ENCODE assay signal across 8 cellular contexts in the genomic region with DNA sequence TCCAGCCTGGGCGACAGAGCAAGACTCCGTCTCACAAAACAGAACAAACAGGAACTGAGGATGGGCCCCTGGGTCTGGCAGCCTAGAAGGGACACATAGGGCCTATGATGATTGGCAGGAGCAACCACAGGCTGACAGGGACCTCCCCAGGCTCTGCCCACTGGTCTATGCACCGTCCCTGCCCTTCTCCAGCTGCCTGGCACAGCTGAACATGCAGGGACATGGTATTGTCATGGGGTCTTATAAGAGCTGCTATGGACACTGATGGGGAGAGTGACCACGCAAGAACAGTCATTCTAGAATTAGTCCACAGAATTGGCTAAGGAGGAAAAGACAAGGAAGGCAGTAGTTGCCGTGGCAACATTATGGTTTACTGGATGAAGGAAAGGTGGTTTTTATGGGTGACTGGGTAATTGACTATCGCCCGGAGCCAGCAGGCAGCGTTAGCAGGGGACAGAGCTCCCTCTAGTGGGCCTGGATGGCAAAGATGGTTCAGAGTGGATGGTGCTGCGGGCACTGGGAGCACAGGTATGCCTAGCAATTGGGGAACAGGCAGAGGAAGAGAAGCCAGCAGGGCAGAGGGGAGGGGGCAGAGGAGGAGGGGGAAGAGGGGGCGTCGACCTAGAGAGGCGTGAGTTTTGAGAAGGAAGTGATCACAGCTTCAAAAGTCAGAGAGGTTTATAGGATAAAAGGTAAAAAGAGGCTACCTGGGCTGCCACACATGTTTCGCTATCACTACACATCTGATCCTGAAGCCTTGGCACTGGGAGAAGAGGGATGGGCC. TPM values are rescaled to one million over a fixed set of nuclear protein-coding genes. Genes with fewer than 3 reads are reported as not detected.
A peak's percentile ranks its signal among the peaks of the same experiment; 100 is the strongest.
DNase-seq lines count a peak whose midpoint lies in the region; ATAC-seq and TF ChIP-seq lines count a peak whose summit lies in the region.

No MANE protein-coding gene starts in this region.

- TF ChIP-seq CTCF in progenitor cell of endocrine pancreas (IDR thresholded peaks at IDR 0.05; ENCODE audit: unreplicated experiment), result peak; percentile 83

- no peaks in the 10 kb centered on the region for H3K27me3 ChIP-seq in H7 (ENCODE audit: control insufficient read depth, insufficient read depth, low read length)

- H3K4me3 Mint-ChIP-seq in progenitor cell of endocrine pancreas (ENCODE audit: low read depth), result no peak overlapping the region

- peaks cover 2% of the 10 kb centered on the region for H3K4me1 Mint-ChIP-seq in progenitor cell of endocrine pancreas (ENCODE audit: low read depth)

- intact Hi-C loops in head of caudate nucleus (cut with DNase I), result no loop called here

- no peak overlapping the region for H3K27ac Mint-ChIP-seq in progenitor cell of endocrine pancreas

- peak; percentile 52 for DNase-seq in DMS79 (lab: John Stamatoyannopoulos, UW)
- DNase-seq in H7, result peak; percentile 88
- peak; percentile 73 for DNase-seq in NCI-H1105 (lab: John Stamatoyannopoulos, UW)
- DNase-seq in SK-MEL-5 (ENCODE audit: low read depth, low spot score), result peak; percentile 88
- DNase-seq in activated gamma-delta T cell treated with anti-CD3 and anti-CD28 coated beads, Interleukin-2, amount 50 U/mL, for 16 hours (ENCODE audit: low read depth), result peak; percentile 78
- peak; percentile 62 to 93 (median 83) for DNase-seq in head of caudate nucleus
- DNase-seq in progenitor cell of endocrine pancreas (ENCODE audit: low spot score, unreplicated experiment), result peak; percentile 78

- peaks cover 8% of the 10 kb centered on the region for H3K27me3 Mint-ChIP-seq in progenitor cell of endocrine pancreas

- no peak for ATAC-seq in HG03571 (IDR thresholded peaks at IDR 0.05; ENCODE audit: unreplicated experiment)

- in situ Hi-C loops in SK-MEL-5 (cut with HindIII; ENCODE audit: low pct_unique_long_range_greater_than_20kb, low sequenced_read_pairs), result no loop called here

- H3K36me3 ChIP-seq in H7 (replicated peaks; ENCODE audit: control insufficient read depth, insufficient read depth, low read length), result no peaks in the 10 kb centered on the region

- H3K36me3 Mint-ChIP-seq in progenitor cell of endocrine pancreas (ENCODE audit: insufficient read depth), result no peaks in the 10 kb centered on the region

- no peak overlapping the region for H3K4me3 ChIP-seq in H7 (ENCODE audit: insufficient read depth, low read depth, low read length)

- H3K9me3 Mint-ChIP-seq in progenitor cell of endocrine pancreas (ENCODE audit: low read depth), result no peaks in the 10 kb centered on the region

RNA-seq across cellular contexts. Expression of a gene that starts 7.8 kb away (rescaled TPM):
- total RNA-seq in H7 (2014; rRNA removed; shearing (Covaris generic)), result 6.1 and 8.9 TPM in 2 replicates
- total RNA-seq in SK-MEL-5 (2014; rRNA removed; shearing (Covaris generic)), result 6.9 and 7.5 TPM in 2 replicates
- polyA plus RNA-seq in SK-MEL-5 (2015; cell fraction: cytosol; rRNA removed), result 14.4 and 18.2 TPM in 2 replicates
- 17.5 and 20.6 TPM in 2 replicates for polyA plus RNA-seq in SK-MEL-5 (2015; cell fraction: nucleus; rRNA removed)
- 19.3 and 22.0 TPM in 2 replicates for total RNA-seq in progenitor cell of endocrine pancreas

RNA-seq across cellular contexts. Expression of a gene that starts 49.4 kb away (rescaled TPM):
- total RNA-seq in H7 (2014; rRNA removed; shearing (Covaris generic)), result 3.4 and 3.6 TPM in 2 replicates
- total RNA-seq in SK-MEL-5 (2014; rRNA removed; shearing (Covaris generic)), result 0.27 TPM in 1 of 2 replicates, not detected in the other
- 0.42 and 0.47 TPM in 2 replicates for polyA plus RNA-seq in SK-MEL-5 (2015; cell fraction: cytosol; rRNA removed)
- polyA plus RNA-seq in SK-MEL-5 (2015; cell fraction: nucleus; rRNA removed), result 0.36 TPM in 1 of 2 replicates, not detected in the other
- 0.11 and 0.14 TPM in 2 replicates for total RNA-seq in progenitor cell of endocrine pancreas

RNA-seq across cellular contexts. Expression of a gene that starts 57.6 kb away (rescaled TPM):
- not detected in 2 replicates for total RNA-seq in H7 (2014; rRNA removed; shearing (Covaris generic))
- not detected in 2 replicates for total RNA-seq in SK-MEL-5 (2014; rRNA removed; shearing (Covaris generic))
- not detected in 2 replicates for polyA plus RNA-seq in SK-MEL-5 (2015; cell fraction: cytosol; rRNA removed)
- not detected in 2 replicates for polyA plus RNA-seq in SK-MEL-5 (2015; cell fraction: nucleus; rRNA removed)
- total RNA-seq in progenitor cell of endocrine pancreas, result not detected in 2 replicates
